ENCODE assay signal across 1 cellular context in genomic region chr16:57185446-57185944, GRCh38.
TF ChIP-seq lines count a peak whose summit lies in the region.

No MANE protein-coding gene starts in this region.

TF ChIP-seq in HEK293, 187 proteins besides CTCF, POLR2A, EP300 and RAD21 (continued from another document):
- TF ChIP-seq ZNF398 (tag by site-specific recombination; IDR thresholded peaks at IDR 0.05) (no peak), SALL2 (tag by site-specific recombination; IDR thresholded peaks at IDR 0.05; ENCODE audit: borderline replicate concordance) (no peak)
